1 cellular context compared by ENCODE assay signal in genomic region chr16:69149621-69150020, GRCh38. TPM values are rescaled to one million over a fixed set of nuclear protein-coding genes. Genes with fewer than 3 reads are reported as not detected.
"Had no signal": no experiment of that assay in that cellular context is flagged by ENCODE, and none has a peak within 500 bp of the region (broad histone marks: within the 10 kb centered on the region; RNA-seq: fewer than 3 reads in every experiment).

No MANE protein-coding gene starts in this region.

RNA-seq across cellular contexts. Expression of gene HAS3, which starts 44.2 kb away (rescaled TPM):
- total RNA-seq: HT-29 had no signal
